ENCODE assay signal across 17 cellular contexts in genomic region chr1:110798691-110799256, GRCh38.
DNase-seq lines count a peak whose midpoint lies in the region; ATAC-seq and TF ChIP-seq lines count a peak whose summit lies in the region.
"Had no signal": no experiment of that assay in that cellular context is flagged by ENCODE, and none has a peak within 500 bp of the region (broad histone marks: within the 10 kb centered on the region; RNA-seq: fewer than 3 reads in every experiment).

No MANE protein-coding gene starts in this region.

- ATAC-seq in esophagus mucosa, result no peak
- no peak for ATAC-seq in HG02763 (IDR thresholded peaks at IDR 0.05; ENCODE audit: unreplicated experiment)
- ATAC-seq: activated naive CD8-positive, alpha-beta T cell treated with anti-CD3 and anti-CD28 coated beads, Interleukin-2, amount 50 U/mL, for 24 hours; naive thymus-derived CD4-positive, alpha-beta T cell had no signal

- TF ChIP-seq CTCF in epithelial cell of esophagus (IDR thresholded peaks at IDR 0.05; ENCODE audit: insufficient read depth, low read depth, low read length, missing control alignments), result no peak

- no peak overlapping the region for H3K4me3 ChIP-seq in epithelial cell of esophagus (ENCODE audit: low read length)
- H3K4me3 ChIP-seq: BLaER1 treated with 17β-estradiol and CSF1 and Interleukin-3, amounts not matched to agents 10 nM and 100 nM had no signal

- peak; percentile 9 to 72 (median 24) for DNase-seq in NCI-H1417 (lab: John Stamatoyannopoulos, UW)
- no peak for DNase-seq in NCI-H1417 treated with DMSO at 0.1 percent for 48 hours (lab: John Stamatoyannopoulos, UW)
- peak; percentile 63 for DNase-seq in NCI-H1694 treated with DMSO at 0.1 percent for 48 hours (lab: John Stamatoyannopoulos, UW)
- peak; percentile 92 to 96 for DNase-seq in NCI-H524 (lab: John Stamatoyannopoulos, UW)
- DNase-seq in epithelial cell of esophagus (ENCODE audit: low read depth), result peak; percentile 36
- DNase-seq in activated naive CD4-positive, alpha-beta T cell (lab: John Stamatoyannopoulos, UW), result no peak
- DNase-seq: 8988T; activated CD8-positive, alpha-beta memory T cell treated with anti-CD3 and anti-CD28 coated beads for 24 hours; activated naive CD8-positive, alpha-beta T cell treated with anti-CD3 and anti-CD28 coated beads, Interleukin-2, amount 50 U/mL, for 24 hours; caudate nucleus; effector CD4-positive, alpha-beta T cell; head of caudate nucleus; naive thymus-derived CD4-positive, alpha-beta T cell; T-helper 1 cell had no signal

Comparison
In these comparisons a context has a peak if more than half of its experiments do, and no peak if none do; other contexts are left out.
1. DNase-seq: peak in NCI-H1417 (3 of 3), NCI-H1694 treated with DMSO at 0.1 percent for 48 hours (single experiment), NCI-H524 (2 of 2) and epithelial cell of esophagus (single experiment); none in NCI-H1417 treated with DMSO at 0.1 percent for 48 hours (single experiment) and activated naive CD4-positive, alpha-beta T cell (0 of 4).